8 cellular contexts compared by ENCODE assay signal in the genomic region with DNA sequence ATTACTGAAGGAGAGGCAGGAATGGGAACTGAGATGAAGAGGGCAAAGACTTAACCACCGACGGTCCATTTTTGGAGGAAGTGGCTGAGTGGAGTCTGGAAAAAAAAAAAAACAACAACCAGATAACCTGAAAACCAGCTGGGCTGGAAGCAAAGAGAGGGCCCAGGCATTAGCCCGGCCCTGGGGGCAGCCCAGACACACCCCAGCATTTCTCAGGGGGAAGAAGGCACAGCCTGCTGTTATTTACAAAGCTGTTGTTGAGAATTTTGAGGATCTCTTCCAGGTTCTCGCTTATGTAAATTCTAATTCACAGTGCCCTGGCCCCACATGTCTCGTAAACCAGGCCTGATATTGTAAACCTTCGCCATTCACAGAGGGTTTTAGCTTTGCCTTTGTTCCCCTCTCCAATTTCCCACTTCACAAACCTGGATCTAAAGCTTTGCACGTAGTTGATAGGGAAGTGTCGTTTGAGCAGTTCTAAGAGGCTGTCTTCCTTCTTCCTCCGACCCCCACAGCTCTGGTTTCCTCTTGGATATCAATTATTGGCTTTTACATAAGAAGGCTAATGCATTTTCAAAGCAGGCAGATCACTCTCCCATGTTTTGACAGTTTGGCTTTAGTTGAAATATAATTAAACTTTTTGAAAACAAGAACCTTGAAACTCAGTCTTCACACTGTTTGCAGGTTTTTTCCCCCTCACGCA.
DNase-seq lines count a peak whose midpoint lies in the region; ATAC-seq and TF ChIP-seq lines count a peak whose summit lies in the region.

No MANE protein-coding gene starts in this region.

- DNase-seq in NCI-H1436 (lab: John Stamatoyannopoulos, UW) (peak; percentile 63), neural progenitor cell (ENCODE audit: low spot score) (peak; percentile 41), MG63 (no peak), GM19238 (ENCODE audit: insufficient read length, low spot score) (no peak)
- DNase-seq in activated naive CD8-positive, alpha-beta T cell treated with anti-CD3 and anti-CD28 coated beads for 36 hours, result no peak

- H3K4me1 Mint-ChIP-seq in activated naive CD8-positive, alpha-beta T cell treated with anti-CD3 and anti-CD28 coated beads for 36 hours, result peaks cover 65% of the 10 kb centered on the region
- H3K4me1 Mint-ChIP-seq in neural progenitor cell, result peaks cover 51% of the 10 kb centered on the region

- H3F3A ChIP-seq in neural progenitor cell (ENCODE audit: low read depth), result no peaks in the 10 kb centered on the region

- peak overlapping the region; percentile 7 for H3K4me2 ChIP-seq in neural progenitor cell

- H3K79me2 ChIP-seq in neural progenitor cell (ENCODE audit: low read depth), result no peaks in the 10 kb centered on the region

- H4K20me1 ChIP-seq in neural progenitor cell (ENCODE audit: low read depth), result no peaks in the 10 kb centered on the region

- H3K4me1 ChIP-seq in neural progenitor cell, result peaks cover 23% of the 10 kb centered on the region

- no peak overlapping the region for H3K4me3 ChIP-seq in neural progenitor cell
- H3K4me3 ChIP-seq in MG63, result no peak overlapping the region

- H3K9me3 ChIP-seq in neural progenitor cell (ENCODE audit: low read depth) (no peaks in the 10 kb centered on the region), MG63 (no peaks in the 10 kb centered on the region)

- peak overlapping the region; percentile 20 for H2AFZ ChIP-seq in neural progenitor cell (replicated peaks)

- H3K27ac Mint-ChIP-seq in activated naive CD8-positive, alpha-beta T cell treated with anti-CD3 and anti-CD28 coated beads for 36 hours, result peak overlapping the region; percentile 95
- H3K27ac Mint-ChIP-seq in neural progenitor cell, result peak overlapping the region; percentile 35

- H3K36me3 ChIP-seq in neural progenitor cell (no peaks in the 10 kb centered on the region), MG63 (no peaks in the 10 kb centered on the region)

- peak overlapping the region; percentile 68 for H3K4me3 Mint-ChIP-seq in activated naive CD8-positive, alpha-beta T cell treated with anti-CD3 and anti-CD28 coated beads for 36 hours
- H3K4me3 Mint-ChIP-seq in neural progenitor cell, result no peak overlapping the region

- peaks cover 5% of the 10 kb centered on the region for H3K27me3 ChIP-seq in neural progenitor cell
- H3K27me3 ChIP-seq in MG63, result peaks cover under 1% of the 10 kb centered on the region; the same call in 1 of the 2 replicates

- peak; percentile 43 for TF ChIP-seq POLR2A in GM18505 (IDR thresholded peaks at IDR 0.05; ENCODE audit: borderline replicate concordance, extremely low read depth, insufficient read depth, insufficient read length)

- H3K9ac ChIP-seq in neural progenitor cell, result no peak overlapping the region

- H3K27me3 Mint-ChIP-seq in activated naive CD8-positive, alpha-beta T cell treated with anti-CD3 and anti-CD28 coated beads for 36 hours, result no peaks in the 10 kb centered on the region
- peaks cover 9% of the 10 kb centered on the region for H3K27me3 Mint-ChIP-seq in neural progenitor cell (ENCODE audit: insufficient read depth, low read depth)

- peak; percentile 0 for ATAC-seq in GM18505 (IDR thresholded peaks at IDR 0.05; ENCODE audit: unreplicated experiment)
- no peak for ATAC-seq in GM21360 (IDR thresholded peaks at IDR 0.05; ENCODE audit: unreplicated experiment)
- ATAC-seq in HG03280 (IDR thresholded peaks at IDR 0.05; ENCODE audit: unreplicated experiment), result no peak

- H3K36me3 Mint-ChIP-seq in activated naive CD8-positive, alpha-beta T cell treated with anti-CD3 and anti-CD28 coated beads for 36 hours, result peaks cover 6% of the 10 kb centered on the region
- H3K36me3 Mint-ChIP-seq in neural progenitor cell, result no peaks in the 10 kb centered on the region

- no peak overlapping the region for H3K27ac ChIP-seq in neural progenitor cell

- peaks cover 4% of the 10 kb centered on the region for H3K9me3 Mint-ChIP-seq in activated naive CD8-positive, alpha-beta T cell treated with anti-CD3 and anti-CD28 coated beads for 36 hours
- H3K9me3 Mint-ChIP-seq in neural progenitor cell, result peaks cover 3% of the 10 kb centered on the region

- no peak for TF ChIP-seq CTCF in neural progenitor cell (IDR thresholded peaks at IDR 0.05)

Comparison
In these comparisons a context has a peak if more than half of its experiments do, and no peak if none do; other contexts are left out.
1. DNase-seq: peak in NCI-H1436 (single experiment) and neural progenitor cell (single experiment); none in activated naive CD8-positive, alpha-beta T cell treated with anti-CD3 and anti-CD28 coated beads for 36 hours (single experiment), MG63 (single experiment) and GM19238 (single experiment).